8 cellular contexts compared by ENCODE assay signal in the genomic region with DNA sequence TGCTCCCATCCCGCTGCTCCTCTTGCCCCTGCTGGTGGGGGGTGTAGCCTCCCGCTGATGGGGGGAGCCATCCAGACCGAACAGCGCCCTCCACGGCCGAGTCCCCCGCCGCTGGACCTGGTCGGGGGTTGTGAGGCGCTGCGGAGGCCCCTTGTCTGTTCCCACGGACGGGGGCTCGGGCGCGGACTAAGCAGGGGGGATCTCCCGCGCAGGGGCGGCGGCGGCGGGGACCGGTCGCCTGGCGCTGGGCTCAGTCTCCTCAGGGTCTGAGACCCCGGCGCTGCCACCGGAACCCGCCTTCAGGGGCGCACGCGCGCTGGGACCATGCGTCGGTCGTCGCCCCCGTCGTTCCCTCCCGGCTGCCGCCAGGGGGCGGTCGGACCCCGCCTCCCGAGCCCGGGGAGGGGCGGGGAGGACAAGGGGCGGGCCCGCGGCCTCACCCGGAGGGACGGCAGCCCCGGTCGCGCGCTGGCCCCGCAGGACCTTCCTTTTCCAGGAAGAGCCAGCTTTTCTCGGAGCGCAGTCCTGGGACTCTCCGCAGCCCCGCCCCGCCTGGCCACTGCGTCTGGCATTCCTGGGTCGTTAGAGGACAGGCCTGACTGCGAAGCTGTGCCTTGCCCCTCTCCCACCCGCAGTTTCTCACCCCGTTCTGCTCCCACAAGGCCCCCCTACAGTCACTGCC. TPM values are rescaled to one million over a fixed set of nuclear protein-coding genes. Genes with fewer than 3 reads are reported as not detected.
DNase-seq lines count a peak whose midpoint lies in the region; ATAC-seq and TF ChIP-seq lines count a peak whose summit lies in the region.

No MANE protein-coding gene starts in this region.

- peak overlapping the region; percentile 99 for H3K4me2 ChIP-seq in parathyroid adenoma (ENCODE audit: low read length)

- H3K9ac ChIP-seq in parathyroid adenoma, result peak overlapping the region; percentile 25

- DNase-seq in DMS79 treated with DMSO at 0.1 percent for 48 hours (lab: John Stamatoyannopoulos, UW) (peak; percentile 36), KBM-7 (peak; percentile 91), Right ventricle myocardium inferior (ENCODE audit: missing footprints) (peak; percentile 93), tibial artery (peak; percentile 73 to 90)

- H3K79me2 ChIP-seq in parathyroid adenoma, result no peaks in the 10 kb centered on the region

- H3K27ac Mint-ChIP-seq in activated naive CD8-positive, alpha-beta T cell, result peak overlapping the region; percentile 86

- in situ Hi-C loops in KBM-7 (cut with MboI; ENCODE audit: low pct_unique_long_range_greater_than_20kb, low sequenced_read_pairs), result no loop called here

- H3K4me1 ChIP-seq in parathyroid adenoma (no peaks in the 10 kb centered on the region), tibial artery (peaks cover 0 to 24% (median 19%) of the 10 kb centered on the region in 4 donors)

- H3K27me3 ChIP-seq in parathyroid adenoma (ENCODE audit: control insufficient read depth, insufficient read depth, low read length), result no peaks in the 10 kb centered on the region
- peaks cover 0 to 11% of the 10 kb centered on the region in 2 donors for H3K27me3 ChIP-seq in tibial artery

- H3K9me3 ChIP-seq in parathyroid adenoma (ENCODE audit: control insufficient read depth, low read length) (no peaks in the 10 kb centered on the region), tibial artery (no peaks in the 10 kb centered on the region)

- peaks cover 41% of the 10 kb centered on the region for H3K4me1 Mint-ChIP-seq in activated naive CD8-positive, alpha-beta T cell (ENCODE audit: low read depth)

- H3K27ac ChIP-seq in parathyroid adenoma, result peak overlapping the region; percentile 71
- peak overlapping the region; percentile 52 to 55 for H3K27ac ChIP-seq in tibial artery

- ATAC-seq in GM21576 (IDR thresholded peaks at IDR 0.05; ENCODE audit: unreplicated experiment) (peak; percentile 73), SK-N-SH treated with all-trans-retinoic acid at 6 μM for 48 hours (peak; percentile 96), Right ventricle myocardium inferior (peak; percentile 95)

- H3K36me3 Mint-ChIP-seq in activated naive CD8-positive, alpha-beta T cell, result no peaks in the 10 kb centered on the region

- H3K36me3 ChIP-seq in parathyroid adenoma (ENCODE audit: control insufficient read depth, insufficient read depth, low read length) (no peaks in the 10 kb centered on the region), tibial artery (peaks cover 0 to under 1% (median 0%) of the 10 kb centered on the region in 3 donors)

- TF ChIP-seq CTCF in parathyroid adenoma (IDR thresholded peaks at IDR 0.05) (peak; percentile 98), tibial artery (IDR thresholded peaks at IDR 0.05) (peak; percentile 92 to 94)

- intact Hi-C loops in Right ventricle myocardium inferior (cut with DNase I) (loop anchor here (1.0 to 5.0 kb wide), 6 partner anchors 28 to 108 kb away; no protein-coding TSS in a partner anchor), tibial artery (cut with DNase I; ENCODE audit: low total_unique reads) (loop anchor here (5.0 kb wide), 1 partner anchor 63 kb away; no protein-coding TSS in a partner anchor)

- H3K4me3 ChIP-seq in parathyroid adenoma (ENCODE audit: low read depth, low read length) (peak overlapping the region; percentile 99), tibial artery (peak overlapping the region; percentile 56 to 73)

- H3K4me3 Mint-ChIP-seq in activated naive CD8-positive, alpha-beta T cell, result peak overlapping the region; percentile 87

- H3K27me3 Mint-ChIP-seq in activated naive CD8-positive, alpha-beta T cell, result no peaks in the 10 kb centered on the region

- H3K9me3 Mint-ChIP-seq in activated naive CD8-positive, alpha-beta T cell (ENCODE audit: low read depth), result no peaks in the 10 kb centered on the region

- peak overlapping the region; percentile 93 for H2AFZ ChIP-seq in parathyroid adenoma

TF ChIP-seq in SK-N-SH treated with all-trans-retinoic acid at 6 μM for 48 hours, 23 proteins besides CTCF, POLR2A, EP300 and RAD21:
- TF ChIP-seq TCF4 (CRISPR knock-in tag; IDR thresholded peaks at IDR 0.05; ENCODE audit: borderline replicate concordance) (no peak), PATZ1 (CRISPR knock-in tag; IDR thresholded peaks at IDR 0.05; ENCODE audit: borderline replicate concordance) (peak; percentile 42; the same call in 1 of the 2 replicates), BACH2 (CRISPR knock-in tag; IDR thresholded peaks at IDR 0.05; ENCODE audit: borderline replicate concordance) (no peak)

RNA-seq across cellular contexts. Expression of gene IL32, which starts 6.3 kb away (rescaled TPM):
- total RNA-seq in Right ventricle myocardium inferior, result 57.8 TPM

RNA-seq across cellular contexts. Expression of gene MMP25, which starts 12.8 kb away (rescaled TPM):
- total RNA-seq in Right ventricle myocardium inferior, result 1.7 TPM

RNA-seq across cellular contexts. Expression of gene BICDL2, which starts 22.4 kb away (rescaled TPM):
- not detected for total RNA-seq in Right ventricle myocardium inferior

RNA-seq across cellular contexts. Expression of gene THOC6, which starts 35.3 kb away (rescaled TPM):
- total RNA-seq in Right ventricle myocardium inferior, result 12.9 TPM

RNA-seq across cellular contexts. Expression of gene HCFC1R1, which starts 35.4 kb away (rescaled TPM):
- 68.6 TPM for total RNA-seq in Right ventricle myocardium inferior

Comparison
In these comparisons a context has a peak if more than half of its experiments do, and no peak if none do; other contexts are left out.
1. Peak in every context shown above with its lines: DNase-seq, ATAC-seq, H3K4me3 ChIP-seq and H3K27ac ChIP-seq.
2. DNase-seq: peak in every context shown above with its lines; median percentile 93 in Right ventricle myocardium inferior; 91 in KBM-7; 82 in tibial artery; 36 in DMS79 treated with DMSO at 0.1 percent for 48 hours.